16 cellular contexts compared by ENCODE assay signal in the genomic region with DNA sequence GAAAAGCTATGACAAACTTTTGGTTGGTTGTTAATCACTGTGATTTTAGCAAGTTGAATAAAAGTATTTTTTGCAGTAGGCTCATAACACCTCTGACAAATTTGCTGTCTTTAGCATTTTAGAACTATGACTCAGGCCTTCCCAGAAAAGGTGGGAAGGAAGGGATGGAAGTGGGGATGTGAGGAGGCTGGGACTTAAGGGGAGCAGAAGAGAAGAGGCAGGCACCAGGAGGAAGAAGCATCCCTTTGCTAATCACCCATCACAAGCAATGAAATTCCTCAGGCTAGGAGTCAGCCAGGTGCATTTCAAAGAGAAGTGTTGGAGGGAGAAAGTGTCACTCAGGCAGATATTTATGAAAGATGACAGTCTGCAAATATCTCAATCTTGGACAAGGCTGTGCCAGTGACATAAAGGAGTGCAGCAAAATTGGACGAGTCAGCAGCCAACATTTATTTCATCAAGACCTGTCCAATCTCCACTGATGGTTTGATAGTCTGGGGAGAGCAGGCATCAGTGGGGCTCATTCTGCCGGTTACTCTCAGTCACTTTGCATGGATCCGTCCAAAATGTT.
A peak's percentile ranks its signal among the peaks of the same experiment; 100 is the strongest.
DNase-seq lines count a peak whose midpoint lies in the region; ATAC-seq and TF ChIP-seq lines count a peak whose summit lies in the region.
"Had no signal": no experiment of that assay in that cellular context is flagged by ENCODE, and none has a peak within 500 bp of the region (broad histone marks: within the 10 kb centered on the region; RNA-seq: fewer than 3 reads in every experiment).

No MANE protein-coding gene starts in this region.

- H3K36me3 ChIP-seq in endodermal cell (ENCODE audit: control insufficient read depth, insufficient read depth, low read length): no peaks in the 10 kb centered on the region
- H3K36me3 ChIP-seq in mesendoderm (ENCODE audit: control insufficient read depth, insufficient read depth, low read length): no peaks in the 10 kb centered on the region
- H3K36me3 ChIP-seq: BLaER1 had no signal

- POLR2A ChIA-PET in activated CD8-positive, alpha-beta T cell treated with anti-CD3 and anti-CD28 coated beads, Interleukin-2, amount 10 ng/mL, durations not matched to agents 7 days and 5 days (lab: Charles Lee): no interaction called here

- WGBS in endodermal cell (ENCODE audit: insufficient coverage in 1 of 2, insufficient read length in 1 of 2), 2 experiments: 84 to 90% methylated on average over 2 to 3 of the region's 3 CpGs
- WGBS in mesendoderm (ENCODE audit: extremely low coverage, insufficient coverage, low lambda C conversion rate): no CpG with 5 or more reads among the region's 3 CpGs

- no peak overlapping the region for H2BK5ac ChIP-seq in mesendoderm (ENCODE audit: low read length)

- DNase-seq in G401 (ENCODE audit: low spot score) (peak; percentile 0), endodermal cell (peak; percentile 57), mesendoderm (peak; percentile 49), occipital lobe (lab: John Stamatoyannopoulos, UW) (peak; percentile 9), SIG-M5 (lab: John Stamatoyannopoulos, UW) (no peak)
- no peak for DNase-seq in activated CD8-positive, alpha-beta T cell treated with anti-CD3 and anti-CD28 coated beads, Interleukin-2, amount 10 ng/mL, durations not matched to agents 7 days and 5 days
- DNase-seq: 8988T; AML-193; Caco-2; CD8-positive, alpha-beta memory T cell; DND-41; IMR-90 had no signal

- H3K9ac ChIP-seq in endodermal cell (ENCODE audit: extremely low read depth, low read length, poor library complexity, severe bottlenecking) (no peak overlapping the region), mesendoderm (ENCODE audit: low read length) (no peak overlapping the region)
- H3K9ac ChIP-seq: BLaER1 had no signal

- H3K23ac ChIP-seq in mesendoderm (ENCODE audit: low read length): no peak overlapping the region

- no peaks in the 10 kb centered on the region for H3K27me3 Mint-ChIP-seq in endodermal cell (ENCODE audit: insufficient read depth)
- H3K27me3 Mint-ChIP-seq in activated CD8-positive, alpha-beta T cell treated with anti-CD3 and anti-CD28 coated beads, Interleukin-2, amount 10 ng/mL, durations not matched to agents 7 days and 5 days (ENCODE audit: low read depth): no peaks in the 10 kb centered on the region
- H3K27me3 Mint-ChIP-seq: CD8-positive, alpha-beta memory T cell had no signal

- no peaks in the 10 kb centered on the region for H3K36me3 Mint-ChIP-seq in endodermal cell (ENCODE audit: low read depth)
- H3K36me3 Mint-ChIP-seq in activated CD8-positive, alpha-beta T cell treated with anti-CD3 and anti-CD28 coated beads, Interleukin-2, amount 10 ng/mL, durations not matched to agents 7 days and 5 days (ENCODE audit: low read depth): no peaks in the 10 kb centered on the region
- H3K36me3 Mint-ChIP-seq: CD8-positive, alpha-beta memory T cell had no signal

- in situ Hi-C loops in G401 (cut with HindIII; ENCODE audit: low sequenced_read_pairs): no loop called here

- no peak overlapping the region for H3K4me2 ChIP-seq in mesendoderm (ENCODE audit: low read length)
- H3K4me2 ChIP-seq: BLaER1 had no signal

- no peaks in the 10 kb centered on the region for H3K4me1 Mint-ChIP-seq in endodermal cell
- no peaks in the 10 kb centered on the region for H3K4me1 Mint-ChIP-seq in activated CD8-positive, alpha-beta T cell treated with anti-CD3 and anti-CD28 coated beads, Interleukin-2, amount 10 ng/mL, durations not matched to agents 7 days and 5 days (ENCODE audit: low read depth)
- H3K4me1 Mint-ChIP-seq: CD8-positive, alpha-beta memory T cell had no signal

- H3K9me3 Mint-ChIP-seq in endodermal cell: no peaks in the 10 kb centered on the region
- no peaks in the 10 kb centered on the region for H3K9me3 Mint-ChIP-seq in activated CD8-positive, alpha-beta T cell treated with anti-CD3 and anti-CD28 coated beads, Interleukin-2, amount 10 ng/mL, durations not matched to agents 7 days and 5 days (ENCODE audit: insufficient read depth)

- no peaks in the 10 kb centered on the region for H3K9me3 ChIP-seq in endodermal cell (ENCODE audit: control insufficient read depth, low read length)
- H3K9me3 ChIP-seq: BLaER1, Caco-2 had no signal

- no peak for ATAC-seq in GM19351 (IDR thresholded peaks at IDR 0.05; ENCODE audit: unreplicated experiment)
- ATAC-seq in HG03039 (IDR thresholded peaks at IDR 0.05; ENCODE audit: unreplicated experiment): no peak
- no peak for ATAC-seq in activated CD8-positive, alpha-beta T cell treated with anti-CD3 and anti-CD28 coated beads, Interleukin-2, amount 10 ng/mL, durations not matched to agents 7 days and 5 days
- ATAC-seq: HCT116 had no signal

- no peak overlapping the region for H3K56ac ChIP-seq in mesendoderm (ENCODE audit: low read length)

- no peak overlapping the region for H4K5ac ChIP-seq in mesendoderm (ENCODE audit: low read length)

- H3K4me3 ChIP-seq in endodermal cell (ENCODE audit: low read length) (no peak overlapping the region), mesendoderm (ENCODE audit: low read length) (no peak overlapping the region)
- H3K4me3 ChIP-seq: BLaER1 had no signal

- H3K27ac ChIP-seq in endodermal cell (ENCODE audit: low read depth, low read length): no peak overlapping the region
- H3K27ac ChIP-seq in mesendoderm (ENCODE audit: low read depth, low read length): no peak overlapping the region
- H3K27ac ChIP-seq: BLaER1 had no signal

- H3K4ac ChIP-seq in mesendoderm (ENCODE audit: low read depth, low read length): no peak overlapping the region

- H2BK15ac ChIP-seq in mesendoderm (replicated peaks; ENCODE audit: low read depth): no peak overlapping the region

- no peak overlapping the region for H3K4me3 Mint-ChIP-seq in endodermal cell
- H3K4me3 Mint-ChIP-seq in activated CD8-positive, alpha-beta T cell treated with anti-CD3 and anti-CD28 coated beads, Interleukin-2, amount 10 ng/mL, durations not matched to agents 7 days and 5 days: no peak overlapping the region
- H3K4me3 Mint-ChIP-seq: CD8-positive, alpha-beta memory T cell had no signal

- H3K27me3 ChIP-seq in endodermal cell (ENCODE audit: control insufficient read depth, insufficient read depth, low read length, poor library complexity, severe bottlenecking): no peaks in the 10 kb centered on the region
- H3K27me3 ChIP-seq in mesendoderm (ENCODE audit: insufficient read depth, low read length, poor library complexity): no peaks in the 10 kb centered on the region
- H3K27me3 ChIP-seq: BLaER1 had no signal

- H3K4me1 ChIP-seq in endodermal cell (ENCODE audit: control insufficient read depth, insufficient read depth, low read length) (peaks cover 6% of the 10 kb centered on the region), mesendoderm (ENCODE audit: control insufficient read depth, low read depth, low read length) (no peaks in the 10 kb centered on the region)
- H3K4me1 ChIP-seq: BLaER1, Caco-2 had no signal

- H2BK120ac ChIP-seq in mesendoderm (ENCODE audit: low read depth, low read length): no peak overlapping the region

- CTCF ChIA-PET in activated CD8-positive, alpha-beta T cell treated with anti-CD3 and anti-CD28 coated beads, Interleukin-2, amount 10 ng/mL, durations not matched to agents 7 days and 5 days (lab: Charles Lee): no interaction called here

- H3K79me2 ChIP-seq in mesendoderm (ENCODE audit: control insufficient read depth, insufficient read depth, low read length): no peaks in the 10 kb centered on the region

- no peak overlapping the region for H3K18ac ChIP-seq in mesendoderm (ENCODE audit: low read length)

- no peaks in the 10 kb centered on the region for H3K79me1 ChIP-seq in mesendoderm (ENCODE audit: low read length)

- no peak overlapping the region for H2AK5ac ChIP-seq in mesendoderm (ENCODE audit: low read length)

- H3K27ac Mint-ChIP-seq in endodermal cell: no peak overlapping the region
- no peak overlapping the region for H3K27ac Mint-ChIP-seq in activated CD8-positive, alpha-beta T cell treated with anti-CD3 and anti-CD28 coated beads, Interleukin-2, amount 10 ng/mL, durations not matched to agents 7 days and 5 days
- H3K27ac Mint-ChIP-seq: CD8-positive, alpha-beta memory T cell had no signal

- no peak for TF ChIP-seq CTCF in endodermal cell (conservative IDR thresholded peaks at IDR 0.05)

- H4K8ac ChIP-seq in mesendoderm (ENCODE audit: low read depth, low read length): no peak overlapping the region

Comparison
In these comparisons a context has a peak if more than half of its experiments do, and no peak if none do; other contexts are left out.
1. DNase-seq: peak in G401 (single experiment), endodermal cell (single experiment), mesendoderm (single experiment) and occipital lobe (single experiment); none in SIG-M5 (single experiment) and activated CD8-positive, alpha-beta T cell treated with anti-CD3 and anti-CD28 coated beads, Interleukin-2, amount 10 ng/mL, durations not matched to agents 7 days and 5 days (single experiment).